Comparison of ENCODE assay signal across 11 cellular contexts in genomic region chr17:79305831-79306687, GRCh38.
DNase-seq lines count a peak whose midpoint lies in the region; ATAC-seq, FAIRE-seq and TF ChIP-seq lines count a peak whose summit lies in the region.
"Had no signal": no experiment of that assay in that cellular context is flagged by ENCODE, and none has a peak within 500 bp of the region (broad histone marks: within the 10 kb centered on the region; RNA-seq: fewer than 3 reads in every experiment).

No MANE protein-coding gene starts in this region.

- H3K23ac ChIP-seq in neuronal stem cell (ENCODE audit: low read depth, low read length, poor library complexity), result peak overlapping the region; percentile 44

- intact Hi-C loops in OCI-LY7 (cut with micrococcal nuclease; ENCODE audit: unreplicated experiment), result loop anchor here (1.0 kb wide), 2 partner anchors 34 to 82 kb away; no protein-coding TSS in a partner anchor
- intact Hi-C loops in endothelial cell of umbilical vein (cut with micrococcal nuclease), result no loop called here

- no peaks in the 10 kb centered on the region for H4K20me1 ChIP-seq in OCI-LY7 (ENCODE audit: insufficient read depth, low read length)
- no peaks in the 10 kb centered on the region for H4K20me1 ChIP-seq in endothelial cell of umbilical vein (replicated peaks; ENCODE audit: control insufficient read depth, extremely low read depth, insufficient read depth, low read length)

- CTCF ChIA-PET in OCI-LY7 (lab: Charles Lee; ENCODE audit: unreplicated experiment) (interaction anchor here (0.6 kb wide), 1 partner anchor 90 kb away, joined by 3 read pairs; no protein-coding TSS in a partner anchor), endothelial cell of umbilical vein (lab: Charles Lee) (interaction anchor here (1.2 kb wide), 1 partner anchor 11 kb away, joined by 3 read pairs; no protein-coding TSS in a partner anchor)

- H4K91ac ChIP-seq in neuronal stem cell (ENCODE audit: low read depth, low read length, poor library complexity), result no peak overlapping the region

- no peak overlapping the region for H3K4ac ChIP-seq in neuronal stem cell (ENCODE audit: low read length)

- dilution Hi-C loops in endothelial cell of umbilical vein (cut with MboI; ENCODE audit: extremely low pct_ligation_motif_present, low sequenced_read_pairs), result no loop called here

- H3K79me2 ChIP-seq in OCI-LY7 (ENCODE audit: insufficient read depth, low read depth, low read length) (no peaks in the 10 kb centered on the region), endothelial cell of umbilical vein (ENCODE audit: control insufficient read depth, insufficient read depth, low read length) (no peaks in the 10 kb centered on the region)

- ATAC-seq in HG03442 (IDR thresholded peaks at IDR 0.05; ENCODE audit: unreplicated experiment), result no peak
- no peak for ATAC-seq in HG02870 (IDR thresholded peaks at IDR 0.05; ENCODE audit: unreplicated experiment)

- no CpG with 5 or more reads among the region's 31 CpGs for WGBS in neuronal stem cell (ENCODE audit: extremely low coverage in 2 of 2, insufficient read length in 2 of 2, insufficient replicate concordance in 1 of 2), 2 donors

- no peak overlapping the region for H2BK12ac ChIP-seq in neuronal stem cell (ENCODE audit: low read length)

- H3K27ac ChIP-seq in OCI-LY7 (ENCODE audit: low read depth, low read length, poor library complexity, severe bottlenecking), result peak overlapping the region; percentile 78
- no peak overlapping the region for H3K27ac ChIP-seq in endothelial cell of umbilical vein (ENCODE audit: insufficient read depth, low read depth, low read length)
- H3K27ac ChIP-seq in neuronal stem cell (replicated peaks; ENCODE audit: low read length), result no peak overlapping the region

- peak overlapping the region; percentile 75 for H3K14ac ChIP-seq in neuronal stem cell (ENCODE audit: low read length)

- TF ChIP-seq POLR2A in endothelial cell of umbilical vein (IDR thresholded peaks at IDR 0.05; ENCODE audit: low read depth, low read length), result no peak

- TF ChIP-seq CTCF in OCI-LY7 (conservative IDR thresholded peaks at IDR 0.05; ENCODE audit: low read length), result no peak
- no peak for TF ChIP-seq CTCF in endothelial cell of umbilical vein (IDR thresholded peaks at IDR 0.05; ENCODE audit: extremely low read depth in 1 of 2, insufficient read depth in 1 of 2, low read depth in 1 of 2, low read length in 2 of 2)

- H3K27me3 ChIP-seq in endothelial cell of umbilical vein (ENCODE audit: control insufficient read depth in 2 of 2, insufficient read depth in 2 of 2, low read length in 2 of 2) (peaks cover 12 to 18% of the 10 kb centered on the region in 2 experiments), neuronal stem cell (ENCODE audit: control insufficient read depth in 3 of 3, insufficient read depth in 3 of 3, low read depth in 1 of 3, low read length in 3 of 3) (peaks cover 0 to 23% (median 2%) of the 10 kb centered on the region in 3 experiments)

- POLR2A ChIA-PET in OCI-LY7 (lab: Charles Lee), result interaction anchor here (0.7 to 3.0 kb wide), 3 partner anchors 15 to 366 kb away, joined by 3 to 24 read pairs (median 4); no protein-coding TSS in a partner anchor
- POLR2A ChIA-PET in endothelial cell of umbilical vein (lab: Charles Lee), result no interaction called here

- DNase-seq in ACHN (peak; percentile 73), OCI-LY7 (ENCODE audit: low spot score) (peak; percentile 46), endothelial cell of umbilical vein (ENCODE audit: low read depth, low spot score) (peak; percentile 4), neuronal stem cell (ENCODE audit: low spot score) (no peak), ecto neural progenitor cell (ENCODE audit: low spot score) (no peak)
- no peak for DNase-seq in effector CD4-positive, alpha-beta T cell
- DNase-seq: activated naive CD8-positive, alpha-beta T cell treated with anti-CD3 and anti-CD28 coated beads for 36 hours; GF-D8; mesendoderm had no signal

- H3K4me2 ChIP-seq in OCI-LY7 (ENCODE audit: low read length) (peak overlapping the region; percentile 68), endothelial cell of umbilical vein (ENCODE audit: insufficient read depth, low read length) (no peak overlapping the region), neuronal stem cell (ENCODE audit: insufficient read depth, low read length, poor library complexity, severe bottlenecking) (no peak overlapping the region)

- H2BK120ac ChIP-seq in neuronal stem cell (ENCODE audit: low read depth, low read length), result no peak overlapping the region

- BruUV-seq in OCI-LY7 (replicated peaks; lab: Mats Ljungman, UMichigan) (no TSS peak), endothelial cell of umbilical vein (replicated peaks; lab: Mats Ljungman, UMichigan) (no TSS peak)

- peak overlapping the region; percentile 31 for H2BK15ac ChIP-seq in neuronal stem cell (ENCODE audit: low read length)

- H3K4me1 ChIP-seq in OCI-LY7 (ENCODE audit: insufficient read depth, low read length, poor library complexity, severe bottlenecking), result peaks cover 79% of the 10 kb centered on the region
- H3K4me1 ChIP-seq in endothelial cell of umbilical vein (ENCODE audit: control insufficient read depth, extremely low read depth, insufficient read depth, low read length), result no peaks in the 10 kb centered on the region
- peaks cover 0 to 8% of the 10 kb centered on the region in 2 donors for H3K4me1 ChIP-seq in neuronal stem cell (ENCODE audit: control insufficient read depth in 2 of 2, insufficient read depth in 1 of 2, low read depth in 1 of 2, low read length in 2 of 2)

- H3K9ac ChIP-seq in endothelial cell of umbilical vein (replicated peaks; ENCODE audit: extremely low read depth, insufficient read depth, low read length) (no peak overlapping the region), neuronal stem cell (ENCODE audit: low read depth, low read length, poor library complexity) (peak overlapping the region; percentile 50)

- peak overlapping the region; percentile 49 for H2BK5ac ChIP-seq in neuronal stem cell (ENCODE audit: low read length)

- in situ Hi-C loops in ACHN (cut with HindIII; ENCODE audit: low pct_ligation_motif_present, low pct_unique_long_range_greater_than_20kb, low sequenced_read_pairs), result loop anchor here (25.0 kb wide), 1 partner anchor 119 kb away; no protein-coding TSS in a partner anchor

- H3K36me3 ChIP-seq in OCI-LY7 (ENCODE audit: insufficient read depth, low read length), result no peaks in the 10 kb centered on the region
- no peaks in the 10 kb centered on the region for H3K36me3 ChIP-seq in endothelial cell of umbilical vein (ENCODE audit: control insufficient read depth in 2 of 2, extremely low read depth in 1 of 2, insufficient read depth in 2 of 2, low read length in 2 of 2)
- no peaks in the 10 kb centered on the region for H3K36me3 ChIP-seq in neuronal stem cell (replicated peaks in 1 of 2; ENCODE audit: control insufficient read depth in 2 of 2, insufficient read depth in 2 of 2, low read length in 2 of 2)

- H4K8ac ChIP-seq in neuronal stem cell (ENCODE audit: low read depth, low read length), result peak overlapping the region; percentile 19

- no peaks in the 10 kb centered on the region for H3K9me3 ChIP-seq in OCI-LY7 (ENCODE audit: low read length)
- H3K9me3 ChIP-seq in endothelial cell of umbilical vein (replicated peaks; ENCODE audit: control insufficient read depth, insufficient read depth, low read length), result no peaks in the 10 kb centered on the region
- H3K9me3 ChIP-seq in neuronal stem cell (replicated peaks in 1 of 2; ENCODE audit: control insufficient read depth in 2 of 2, insufficient read depth in 1 of 2, low read depth in 1 of 2, low read length in 2 of 2), result no peaks in the 10 kb centered on the region

- no peaks in the 10 kb centered on the region for H3K9me1 ChIP-seq in endothelial cell of umbilical vein (replicated peaks; ENCODE audit: control insufficient read depth, extremely low read depth, insufficient read depth, low read length)

- peak overlapping the region; percentile 44 for H3K18ac ChIP-seq in neuronal stem cell (ENCODE audit: low read length)

- H2AFZ ChIP-seq in OCI-LY7 (ENCODE audit: low read length), result peak overlapping the region; percentile 45; the same call in 1 of the 2 replicates
- H2AFZ ChIP-seq in endothelial cell of umbilical vein (ENCODE audit: low read depth, low read length), result no peak overlapping the region
- H2AFZ ChIP-seq in neuronal stem cell (ENCODE audit: low read length), result no peak overlapping the region

- no peaks in the 10 kb centered on the region for H3K9me2 ChIP-seq in OCI-LY7 (ENCODE audit: insufficient read depth, low read length)

- H3K79me1 ChIP-seq in neuronal stem cell (ENCODE audit: low read depth, low read length), result no peaks in the 10 kb centered on the region

- H3K4me3 ChIP-seq in OCI-LY7 (ENCODE audit: low read depth, low read length, poor library complexity, severe bottlenecking) (peak overlapping the region; percentile 28), endothelial cell of umbilical vein (replicated peaks in 1 of 3; ENCODE audit: insufficient read depth in 1 of 3, low read depth in 1 of 3, low read length in 3 of 3) (no peak overlapping the region), neuronal stem cell (ENCODE audit: low read length in 2 of 2) (no peak overlapping the region)

- peak overlapping the region; percentile 53 for H2AK5ac ChIP-seq in neuronal stem cell (ENCODE audit: low read depth, low read length)

- FAIRE-seq in endothelial cell of umbilical vein (lab: Jason Lieb, UNC), result no peak

TF ChIP-seq in endothelial cell of umbilical vein, 7 proteins besides CTCF, POLR2A, EP300 and RAD21:
- TF ChIP-seq POLR2AphosphoS5 (IDR thresholded peaks at IDR 0.05; ENCODE audit: insufficient read depth, low read depth, low read length), result no peak
- TF ChIP-seq EZH2 (IDR thresholded peaks at IDR 0.05; ENCODE audit: borderline replicate concordance, low read depth, low read length, severe bottlenecking), result no peak
- TF ChIP-seq FOS (IDR thresholded peaks at IDR 0.05; ENCODE audit: borderline replicate concordance, insufficient read depth, low read length), result no peak
- no peak for TF ChIP-seq MYC (IDR thresholded peaks at IDR 0.05; ENCODE audit: low read depth, low read length)
- no peak for TF ChIP-seq MAX (IDR thresholded peaks at IDR 0.05; ENCODE audit: insufficient read depth, insufficient read length)
- TF ChIP-seq JUN (IDR thresholded peaks at IDR 0.05; ENCODE audit: borderline replicate concordance, insufficient read depth, insufficient read length, low read depth), result no peak
- no peak for TF ChIP-seq GATA2 (IDR thresholded peaks at IDR 0.05; ENCODE audit: insufficient read depth, insufficient read length, low read depth, low read length)
TF ChIP-seq in endothelial cell of umbilical vein: peak in this region for 0.

Comparison
In these comparisons a context has a peak if more than half of its experiments do, and no peak if none do; other contexts are left out.
1. DNase-seq: peak in ACHN (single experiment), OCI-LY7 (single experiment) and endothelial cell of umbilical vein (single experiment); none in neuronal stem cell (single experiment), ecto neural progenitor cell (single experiment) and effector CD4-positive, alpha-beta T cell (single experiment).